ENCODE assay signal across 8 cellular contexts in genomic region chr5:87412417-87413115, GRCh38. TPM values are rescaled to one million over a fixed set of nuclear protein-coding genes. Genes with fewer than 3 reads are reported as not detected.
DNase-seq lines count a peak whose midpoint lies in the region; ATAC-seq and TF ChIP-seq lines count a peak whose summit lies in the region.

CCNH (minus strand) TSS chr5:87412930; CDS start chr5:87412794, 136 bp downstream.

- no peaks in the 10 kb centered on the region for H3K4me1 ChIP-seq in thymus (ENCODE audit: control insufficient read depth, insufficient read depth, low read length)

- peak within 1 kb of the TSS; percentile 97 for H3K27ac Mint-ChIP-seq in osteocyte (ENCODE audit: unreplicated experiment)

- DNase-seq in GM12864 (ENCODE audit: low read depth) (peak; percentile 96), NCI-H1417 (lab: John Stamatoyannopoulos, UW) (peak; percentile 93 to 98 (median 98)), SW 1271 (lab: John Stamatoyannopoulos, UW) (peak; percentile 98 to 99), head of caudate nucleus (peak; percentile 96 to 100 (median 99)), osteocyte (ENCODE audit: extremely low spot score, unreplicated experiment) (peak; percentile 98)
- DNase-seq in activated naive CD8-positive, alpha-beta T cell treated with anti-CD3 and anti-CD28 coated beads, Interleukin-2, amount 50 U/mL, for 16 hours (ENCODE audit: low read depth, low spot score): peak; percentile 92

- peak; percentile 98 for ATAC-seq in HG02759 (IDR thresholded peaks at IDR 0.05; ENCODE audit: unreplicated experiment)

- under 1% methylated on average over 58 of the region's 58 CpGs for WGBS in thymus

- peaks cover 6% of the 10 kb centered on the region for H3K27me3 Mint-ChIP-seq in osteocyte (ENCODE audit: unreplicated experiment)

- no peaks in the 10 kb centered on the region for H3K9me3 Mint-ChIP-seq in osteocyte (ENCODE audit: unreplicated experiment)

- H3K27me3 ChIP-seq in thymus (ENCODE audit: control insufficient read depth, insufficient read depth): no peaks in the 10 kb centered on the region

- H3K27ac ChIP-seq in thymus (ENCODE audit: low read depth): peak within 1 kb of the TSS; percentile 97

- intact Hi-C loops in head of caudate nucleus (cut with DNase I): loop anchor here (10.0 kb wide), 3 partner anchors 148 to 1272 kb away; partner anchors contain the start of gene RASA1

- H3K4me3 ChIP-seq in GM12864 (ENCODE audit: low read depth, low read length) (peak within 1 kb of the TSS; percentile 75), thymus (ENCODE audit: low read length) (peak within 1 kb of the TSS; percentile 82)

- no peaks in the 10 kb centered on the region for H3K36me3 ChIP-seq in thymus (ENCODE audit: control insufficient read depth, insufficient read depth)

- peaks cover 12% of the 10 kb centered on the region for H3K36me3 Mint-ChIP-seq in osteocyte (ENCODE audit: unreplicated experiment)

- TF ChIP-seq CTCF in GM12864 (IDR thresholded peaks at IDR 0.05; ENCODE audit: low read depth, low read length, missing control alignments): no peak
- no peak for TF ChIP-seq CTCF in osteocyte (IDR thresholded peaks at IDR 0.05)

- no peaks in the 10 kb centered on the region for H3K9me3 ChIP-seq in thymus (ENCODE audit: control insufficient read depth)

- H3K4me3 Mint-ChIP-seq in osteocyte (ENCODE audit: unreplicated experiment): peak within 1 kb of the TSS; percentile 88

- H3K4me1 Mint-ChIP-seq in osteocyte (ENCODE audit: unreplicated experiment): peaks cover 23% of the 10 kb centered on the region

RNA-seq across cellular contexts. Expression of gene CCNH, which starts in this region (rescaled TPM):
- total RNA-seq in osteocyte: 31.1 and 32.6 TPM in 2 replicates
- 71.3 TPM for polyA plus RNA-seq in thymus

Comparison
In these comparisons a context has a peak if more than half of its experiments do, and no peak if none do; other contexts are left out.
1. Peak in every context shown above with its lines: DNase-seq, ATAC-seq, H3K4me3 ChIP-seq and H3K27ac ChIP-seq.